Comparison of ENCODE assay signal across 9 cellular contexts in the genomic region with DNA sequence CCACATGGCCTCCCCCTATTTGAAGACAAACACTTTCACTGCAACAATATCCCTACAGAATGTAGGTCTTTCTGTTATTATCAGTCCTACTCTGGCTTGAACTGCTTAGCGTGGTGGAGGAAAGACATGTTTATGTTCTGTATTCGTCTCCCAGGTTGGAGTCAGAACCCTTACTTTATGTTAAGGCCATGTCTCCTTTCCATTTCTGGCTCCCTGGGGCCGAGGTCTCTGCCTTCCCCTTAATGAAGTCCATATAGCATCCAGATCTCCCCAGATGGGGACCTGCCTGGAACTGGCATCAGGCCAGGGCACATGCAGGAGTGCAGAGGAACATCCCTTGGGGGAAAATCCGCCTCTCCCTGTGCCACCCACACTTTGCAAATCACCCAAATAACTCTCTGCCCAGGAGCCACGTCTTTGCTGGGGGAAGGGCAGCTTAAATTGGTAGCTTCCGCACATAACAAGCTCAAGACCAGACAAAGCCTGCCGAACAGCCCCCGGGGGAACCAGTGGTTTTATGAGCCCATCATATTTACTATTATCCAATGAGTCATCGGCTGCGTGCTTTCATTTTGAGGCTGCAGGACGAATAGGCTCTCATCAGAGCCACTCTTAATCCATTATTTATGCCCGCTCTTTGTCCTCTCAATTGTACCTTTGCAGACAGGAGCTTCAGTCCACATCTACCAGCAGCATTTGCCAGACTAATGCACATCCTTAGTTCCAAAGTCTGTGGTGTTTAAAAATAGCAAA.
DNase-seq lines count a peak whose midpoint lies in the region; TF ChIP-seq lines count a peak whose summit lies in the region.
"Had no signal": no experiment of that assay in that cellular context is flagged by ENCODE, and none has a peak within 500 bp of the region (broad histone marks: within the 10 kb centered on the region; RNA-seq: fewer than 3 reads in every experiment).

No MANE protein-coding gene starts in this region.

- H3K4me3 ChIP-seq in rectal smooth muscle tissue (ENCODE audit: low read length) = peak overlapping the region; percentile 58

- H3K27me3 Mint-ChIP-seq in activated naive CD8-positive, alpha-beta T cell = no peaks in the 10 kb centered on the region
- H3K27me3 Mint-ChIP-seq in activated naive CD8-positive, alpha-beta T cell treated with anti-CD3 and anti-CD28 coated beads for 36 hours = no peaks in the 10 kb centered on the region

- no peak overlapping the region for H3K27ac Mint-ChIP-seq in activated naive CD8-positive, alpha-beta T cell
- H3K27ac Mint-ChIP-seq in activated naive CD8-positive, alpha-beta T cell treated with anti-CD3 and anti-CD28 coated beads for 36 hours = no peak overlapping the region

- no peaks in the 10 kb centered on the region for H3K27me3 ChIP-seq in rectal smooth muscle tissue (ENCODE audit: control insufficient read depth, insufficient read depth, low read length)
- H3K27me3 ChIP-seq: neutrophil had no signal

- no peak for TF ChIP-seq CTCF in GM13976 (IDR thresholded peaks at IDR 0.05; ENCODE audit: borderline replicate concordance, control extremely low read depth, extremely low read depth, insufficient read depth, missing control alignments)

- peaks cover 11% of the 10 kb centered on the region for H3K36me3 Mint-ChIP-seq in activated naive CD8-positive, alpha-beta T cell
- peaks cover 13% of the 10 kb centered on the region for H3K36me3 Mint-ChIP-seq in activated naive CD8-positive, alpha-beta T cell treated with anti-CD3 and anti-CD28 coated beads for 36 hours

- H3K4me3 Mint-ChIP-seq in activated naive CD8-positive, alpha-beta T cell = peak overlapping the region; percentile 30
- H3K4me3 Mint-ChIP-seq in activated naive CD8-positive, alpha-beta T cell treated with anti-CD3 and anti-CD28 coated beads for 36 hours = no peak overlapping the region

- no peak overlapping the region for H3K9ac ChIP-seq in rectal smooth muscle tissue (ENCODE audit: low read length)

- no peaks in the 10 kb centered on the region for H3K36me3 ChIP-seq in rectal smooth muscle tissue (ENCODE audit: control insufficient read depth, insufficient read depth, low read length)
- H3K36me3 ChIP-seq: neutrophil had no signal

- H3K27ac ChIP-seq in rectal smooth muscle tissue (ENCODE audit: low read depth, low read length) = no peak overlapping the region
- H3K27ac ChIP-seq: neutrophil had no signal

- H3K4me1 ChIP-seq in rectal smooth muscle tissue (ENCODE audit: control insufficient read depth, insufficient read depth, low read length) = peaks cover 2% of the 10 kb centered on the region

- no peak for DNase-seq in activated naive CD8-positive, alpha-beta T cell treated with anti-CD3 and anti-CD28 coated beads for 36 hours
- DNase-seq in NCI-H2227 treated with DMSO at 0.1 percent for 48 hours (lab: John Stamatoyannopoulos, UW) = peak; percentile 88
- DNase-seq in brain pericyte (ENCODE audit: low read depth, low spot score) = peak; percentile 34
- DNase-seq in GM13976 (ENCODE audit: low spot score) = no peak
- no peak for DNase-seq in activated gamma-delta T cell treated with Interleukin-2 at 50 U/mL for 16 hours
- DNase-seq in activated naive CD4-positive, alpha-beta T cell treated with Interleukin-2 at 50 U/mL for 16 hours = no peak

- no peaks in the 10 kb centered on the region for H3K9me3 Mint-ChIP-seq in activated naive CD8-positive, alpha-beta T cell (ENCODE audit: low read depth)
- no peaks in the 10 kb centered on the region for H3K9me3 Mint-ChIP-seq in activated naive CD8-positive, alpha-beta T cell treated with anti-CD3 and anti-CD28 coated beads for 36 hours

- H3K4me1 Mint-ChIP-seq in activated naive CD8-positive, alpha-beta T cell (ENCODE audit: low read depth) = peaks cover 62% of the 10 kb centered on the region
- H3K4me1 Mint-ChIP-seq in activated naive CD8-positive, alpha-beta T cell treated with anti-CD3 and anti-CD28 coated beads for 36 hours = peaks cover 49% of the 10 kb centered on the region

- in situ Hi-C loops in GM13976 (cut with MboI; ENCODE audit: low sequenced_read_pairs, unreplicated experiment) = no loop called here

Comparison
In these comparisons a context has a peak if more than half of its experiments do, and no peak if none do; other contexts are left out.
1. DNase-seq: peak in NCI-H2227 treated with DMSO at 0.1 percent for 48 hours (single experiment) and brain pericyte (single experiment); none in activated naive CD8-positive, alpha-beta T cell treated with anti-CD3 and anti-CD28 coated beads for 36 hours (single experiment), GM13976 (single experiment), activated gamma-delta T cell treated with Interleukin-2 at 50 U/mL for 16 hours (single experiment) and activated naive CD4-positive, alpha-beta T cell treated with Interleukin-2 at 50 U/mL for 16 hours (single experiment).